7 cellular contexts compared by ENCODE assay signal in genomic region chr3:48187579-48188265, GRCh38. TPM values are rescaled to one million over a fixed set of nuclear protein-coding genes. Genes with fewer than 3 reads are reported as not detected.
DNase-seq lines count a peak whose midpoint lies in the region; ATAC-seq, FAIRE-seq and TF ChIP-seq lines count a peak whose summit lies in the region.

No MANE protein-coding gene starts in this region.

- H3K9me2 ChIP-seq in GM23338 (ENCODE audit: insufficient read depth), result no peaks in the 10 kb centered on the region

- TF ChIP-seq CTCF in GM13977 (IDR thresholded peaks at IDR 0.05; ENCODE audit: extremely low read depth, insufficient read depth, missing control alignments) (no peak), GM23338 (conservative IDR thresholded peaks at IDR 0.05; ENCODE audit: low read depth in 2 of 2) (no peak)

- H3F3A ChIP-seq in GM23338 (replicated peaks; ENCODE audit: low read depth), result peaks cover 9% of the 10 kb centered on the region

- H3K9ac ChIP-seq in skeletal muscle satellite cell (ENCODE audit: low read depth, low read length), result peak overlapping the region; percentile 86

- H3K36me3 ChIP-seq in GM23338 (ENCODE audit: insufficient read depth) (peaks cover 31% of the 10 kb centered on the region), skeletal muscle satellite cell (ENCODE audit: insufficient read depth, low read length) (peaks cover 5% of the 10 kb centered on the region)

- H3K4me1 ChIP-seq in GM23338 (ENCODE audit: insufficient read depth) (peaks cover 28% of the 10 kb centered on the region), skeletal muscle satellite cell (ENCODE audit: control insufficient read depth, insufficient read depth, low read length) (peaks cover 11% of the 10 kb centered on the region)

- peaks cover 46% of the 10 kb centered on the region for H3K36me3 Mint-ChIP-seq in GM23338 (ENCODE audit: low read depth)
- peaks cover 11% of the 10 kb centered on the region for H3K36me3 Mint-ChIP-seq in activated naive CD8-positive, alpha-beta T cell

- peak overlapping the region; percentile 98 for H3K4me3 Mint-ChIP-seq in GM23338
- H3K4me3 Mint-ChIP-seq in activated naive CD8-positive, alpha-beta T cell, result peak overlapping the region; percentile 93

- peaks cover 22% of the 10 kb centered on the region for H3K27me3 Mint-ChIP-seq in GM23338 (ENCODE audit: insufficient read depth, low read depth, poor library complexity)
- peaks cover 14% of the 10 kb centered on the region for H3K27me3 Mint-ChIP-seq in activated naive CD8-positive, alpha-beta T cell

- H3K4me3 ChIP-seq in GM23338 (peak overlapping the region; percentile 82), iPS-11a (ENCODE audit: low read depth, low read length) (peak overlapping the region; percentile 85), skeletal muscle satellite cell (ENCODE audit: low read length) (peak overlapping the region; percentile 92)

- H3K9me3 ChIP-seq in skeletal muscle satellite cell (replicated peaks; ENCODE audit: low read length), result no peaks in the 10 kb centered on the region

- H3K4me2 ChIP-seq in GM23338 (peak overlapping the region; percentile 98), skeletal muscle satellite cell (ENCODE audit: low read length) (peak overlapping the region; percentile 89)

- H2AFZ ChIP-seq in GM23338, result no peak overlapping the region

- H3K4me1 Mint-ChIP-seq in GM23338, result peaks cover 34% of the 10 kb centered on the region
- H3K4me1 Mint-ChIP-seq in activated naive CD8-positive, alpha-beta T cell (ENCODE audit: low read depth), result peaks cover 10% of the 10 kb centered on the region

- H3K27ac ChIP-seq in GM23338 (ENCODE audit: low read depth), result peak overlapping the region; percentile 57

- H3K27me3 ChIP-seq in GM23338 (ENCODE audit: insufficient read depth) (no peaks in the 10 kb centered on the region), skeletal muscle satellite cell (ENCODE audit: control insufficient read depth, insufficient read depth, low read length) (no peaks in the 10 kb centered on the region)

- H4K20me1 ChIP-seq in GM23338 (replicated peaks; ENCODE audit: insufficient read depth), result peaks cover 28% of the 10 kb centered on the region

- ATAC-seq in GM23338, result peak; percentile 23

- H3K79me2 ChIP-seq in GM23338 (replicated peaks; ENCODE audit: insufficient read depth), result peaks cover 51% of the 10 kb centered on the region

- H3K9me3 Mint-ChIP-seq in GM23338, result no peaks in the 10 kb centered on the region
- no peaks in the 10 kb centered on the region for H3K9me3 Mint-ChIP-seq in activated naive CD8-positive, alpha-beta T cell (ENCODE audit: low read depth)

- in situ Hi-C loops in GM13977 (cut with MboI; ENCODE audit: low pct_unique_long_range_greater_than_20kb, low sequenced_read_pairs, unreplicated experiment), result no loop called here

- TF ChIP-seq POLR2A in H54 (IDR thresholded peaks at IDR 0.05; ENCODE audit: low read depth, low read length), result no peak

- H3K27ac Mint-ChIP-seq in GM23338, result peak overlapping the region; percentile 84
- H3K27ac Mint-ChIP-seq in activated naive CD8-positive, alpha-beta T cell, result no peak overlapping the region

- no peak for FAIRE-seq in H54 (lab: Jason Lieb, UNC)

- DNase-seq in GM13977 (ENCODE audit: low spot score) (peak; percentile 54), GM23338 (ENCODE audit: low spot score) (peak; percentile 39), LoVo (ENCODE audit: low spot score) (peak; percentile 9), H54 (ENCODE audit: insufficient read length, low spot score) (no peak)

TF ChIP-seq in GM23338, 12 proteins besides CTCF, POLR2A, EP300 and RAD21 (continues in another document):
- TF ChIP-seq EZH2 (IDR thresholded peaks at IDR 0.05; ENCODE audit: low read depth, unreplicated experiment) (no peak), NANOG (IDR thresholded peaks at IDR 0.05; ENCODE audit: borderline replicate concordance) (no peak), EZH2phosphoT487 (IDR thresholded peaks at IDR 0.05; ENCODE audit: unreplicated experiment) (no peak), CREB1 (CRISPR knock-in tag; IDR thresholded peaks at IDR 0.05; ENCODE audit: low read depth) (no peak), ZNF331 (CRISPR knock-in tag; IDR thresholded peaks at IDR 0.05; ENCODE audit: low read depth) (no peak), ZNF114 (CRISPR knock-in tag; IDR thresholded peaks at IDR 0.05) (no peak), ETS1 (IDR thresholded peaks at IDR 0.05) (no peak), POLR2AphosphoS5 (IDR thresholded peaks at IDR 0.05; ENCODE audit: low read depth) (no peak), JUNB (IDR thresholded peaks at IDR 0.05; ENCODE audit: unreplicated experiment) (no peak), STAT1 (IDR thresholded peaks at IDR 0.05; ENCODE audit: unreplicated experiment) (no peak), REST (IDR thresholded peaks at IDR 0.05; ENCODE audit: unreplicated experiment) (no peak)

RNA-seq across cellular contexts. Expression of gene CDC25A, which starts 0.5 kb away (rescaled TPM):
- 126 and 131 TPM in 2 replicates for total RNA-seq in GM23338 (2014; rRNA removed; shearing (Covaris generic))
- 15.2 and 17.7 TPM in 2 replicates for polyA plus RNA-seq in GM23338 (2016; fragmentation: Nextera tagmentation; extraction: Ambion mirVana)
- 6.3 and 6.8 TPM in 2 replicates for total RNA-seq in skeletal muscle satellite cell (2012; rRNA removed)

RNA-seq across cellular contexts. Expression of gene CAMP, which starts 35.6 kb away (rescaled TPM):
- not detected in 2 replicates for total RNA-seq in GM23338 (2014; rRNA removed; shearing (Covaris generic))
- polyA plus RNA-seq in GM23338 (2016; fragmentation: Nextera tagmentation; extraction: Ambion mirVana), result not detected in 2 replicates
- not detected in 2 replicates for total RNA-seq in skeletal muscle satellite cell (2012; rRNA removed)

RNA-seq across cellular contexts. Expression of gene ZNF589, which starts 53.2 kb away (rescaled TPM):
- total RNA-seq in GM23338 (2014; rRNA removed; shearing (Covaris generic)), result 106 and 115 TPM in 2 replicates
- polyA plus RNA-seq in GM23338 (2016; fragmentation: Nextera tagmentation; extraction: Ambion mirVana), result 32.1 and 36.3 TPM in 2 replicates
- total RNA-seq in skeletal muscle satellite cell (2012; rRNA removed), result 3.3 and 5.6 TPM in 2 replicates
